ENCODE assay signal across 10 cellular contexts in genomic region chr5:71932131-71932635, GRCh38.
DNase-seq lines count a peak whose midpoint lies in the region; ATAC-seq, FAIRE-seq and TF ChIP-seq lines count a peak whose summit lies in the region.
"Had no signal": no experiment of that assay in that cellular context is flagged by ENCODE, and none has a peak within 500 bp of the region (broad histone marks: within the 10 kb centered on the region; RNA-seq: fewer than 3 reads in every experiment).

No MANE protein-coding gene starts in this region.

- H3K36me3 ChIP-seq in right atrium auricular region (no peaks in the 10 kb centered on the region), small intestine (ENCODE audit: control insufficient read depth in 2 of 2, insufficient read depth in 2 of 2, low read length in 2 of 2) (no peaks in the 10 kb centered on the region)

- peak; percentile 5 for DNase-seq in HS-27A (ENCODE audit: low read depth)
- peak; percentile 10 for DNase-seq in T1000 (lab: John Stamatoyannopoulos, UW)
- DNase-seq in right atrium auricular region (ENCODE audit: low spot score), result no peak
- DNase-seq in small intestine, result peak; percentile 72
- no peak for DNase-seq in activated CD4-positive, alpha-beta T cell treated with anti-CD3 and anti-CD28 coated beads for 1 hour
- DNase-seq in activated effector memory CD4-positive, alpha-beta T cell treated with Interleukin-2 at 50 U/mL for 16 hours, result no peak
- DNase-seq in HEK293T (ENCODE audit: extremely low spot score), result no peak
- DNase-seq: activated gamma-delta T cell had no signal

- no peak for ATAC-seq in GM19324 (IDR thresholded peaks at IDR 0.05; ENCODE audit: low FRiP score, unreplicated experiment)

- H3K4me1 ChIP-seq in right atrium auricular region (peaks cover 0 to 22% of the 10 kb centered on the region in 2 donors), small intestine (ENCODE audit: control insufficient read depth in 2 of 2, insufficient read depth in 1 of 2, low read depth in 1 of 2, low read length in 1 of 2) (peaks cover 0 to 11% of the 10 kb centered on the region in 2 donors)

- no peak for TF ChIP-seq CTCF in right atrium auricular region (IDR thresholded peaks at IDR 0.05)

- peak overlapping the region; percentile 58 to 83 for H3K27ac ChIP-seq in right atrium auricular region
- peak overlapping the region; percentile 83 to 90 for H3K27ac ChIP-seq in small intestine (ENCODE audit: low read depth in 1 of 2, low read length in 1 of 2)

- POLR2A ChIA-PET in HEK293T (lab: Yijun Ruan, JAX), result no interaction called here

- 16 to 32% (median 18%) methylated on average over 1 of the region's 1 CpG for WGBS in small intestine, 3 donors

- CTCF ChIA-PET in HEK293T (lab: Yijun Ruan, JAX), result interaction anchor here (0.6 kb wide), 2 partner anchors 15 to 319 kb away, joined by 3 read pairs; no protein-coding TSS in a partner anchor

- no peak overlapping the region for H3K4me3 ChIP-seq in right atrium auricular region
- no peak overlapping the region for H3K4me3 ChIP-seq in small intestine (ENCODE audit: low read depth in 1 of 2, low read length in 2 of 2)

- H3K27me3 ChIP-seq in right atrium auricular region (no peaks in the 10 kb centered on the region), small intestine (ENCODE audit: control insufficient read depth in 2 of 2, insufficient read depth in 2 of 2, low read length in 2 of 2) (no peaks in the 10 kb centered on the region)

- no peak for FAIRE-seq in small intestine (lab: Jason Lieb, UNC)
- FAIRE-seq: GM19239 had no signal

- H3K9me3 ChIP-seq in right atrium auricular region (no peaks in the 10 kb centered on the region), small intestine (ENCODE audit: control insufficient read depth, low read depth) (no peaks in the 10 kb centered on the region)

TF ChIP-seq in HEK293T, 16 proteins besides CTCF, POLR2A, EP300 and RAD21:
- TF ChIP-seq NFRKB (IDR thresholded peaks at IDR 0.05) (no peak), L3MBTL2 (conservative IDR thresholded peaks at IDR 0.05) (no peak), PKNOX1 (IDR thresholded peaks at IDR 0.05) (no peak), TARDBP (IDR thresholded peaks at IDR 0.05) (no peak), CTBP1 (IDR thresholded peaks at IDR 0.05; ENCODE audit: borderline replicate concordance) (no peak), ELF4 (IDR thresholded peaks at IDR 0.05) (no peak), FOXM1 (IDR thresholded peaks at IDR 0.05; ENCODE audit: borderline replicate concordance) (no peak), HDGF (IDR thresholded peaks at IDR 0.05; ENCODE audit: borderline replicate concordance) (no peak), FOXA1 (IDR thresholded peaks at IDR 0.05) (no peak), FOXK2 (IDR thresholded peaks at IDR 0.05) (no peak), LEF1 (IDR thresholded peaks at IDR 0.05; ENCODE audit: borderline replicate concordance) (no peak), BHLHE40 (IDR thresholded peaks at IDR 0.05; ENCODE audit: borderline replicate concordance) (no peak), SP1 (IDR thresholded peaks at IDR 0.05) (no peak), ARNT (IDR thresholded peaks at IDR 0.05) (no peak), SUZ12 (IDR thresholded peaks at IDR 0.05) (no peak)

Comparison
In these comparisons a context has a peak if more than half of its experiments do, and no peak if none do; other contexts are left out.
1. DNase-seq: peak in HS-27A (single experiment), T1000 (single experiment) and small intestine (single experiment); none in right atrium auricular region (single experiment), activated CD4-positive, alpha-beta T cell treated with anti-CD3 and anti-CD28 coated beads for 1 hour (single experiment), activated effector memory CD4-positive, alpha-beta T cell treated with Interleukin-2 at 50 U/mL for 16 hours (single experiment) and HEK293T (single experiment).